Comparison of ENCODE assay signal across 1 cellular context in genomic region chr1:1027723-1028266, GRCh38.
A peak's percentile ranks its signal among the peaks of the same experiment; 100 is the strongest.
TF ChIP-seq lines count a peak whose summit lies in the region.

No MANE protein-coding gene starts in this region.

TF ChIP-seq in HepG2, 621 proteins besides CTCF, POLR2A, EP300 and RAD21:
- TF ChIP-seq RBFOX2 (IDR thresholded peaks at IDR 0.05; ENCODE audit: low read depth, low read length) (peak; percentile 38), ZBTB38 (CRISPR knock-in tag; IDR thresholded peaks at IDR 0.05) (no peak), SNAPC2 (CRISPR knock-in tag; IDR thresholded peaks at IDR 0.05) (no peak), SIN3B (IDR thresholded peaks at IDR 0.05; ENCODE audit: low read length) (no peak), ZNF44 (CRISPR knock-in tag; IDR thresholded peaks at IDR 0.05) (no peak), ATF4 (CRISPR knock-in tag; IDR thresholded peaks at IDR 0.05) (no peak), ZBTB40 (IDR thresholded peaks at IDR 0.05) (no peak), ZBTB40 (CRISPR knock-in tag; IDR thresholded peaks at IDR 0.05) (no peak), SRSF1 (optimal IDR thresholded peaks at IDR 0.05; ENCODE audit: low read depth, low read length) (no peak), ZNF609 (CRISPR knock-in tag; IDR thresholded peaks at IDR 0.05; ENCODE audit: borderline replicate concordance) (no peak), EED (CRISPR knock-in tag; IDR thresholded peaks at IDR 0.05) (no peak), ZBTB7A (CRISPR knock-in tag; IDR thresholded peaks at IDR 0.05) (no peak), AGO2 (optimal IDR thresholded peaks at IDR 0.05; ENCODE audit: low read depth, low read length) (peak; percentile 23), ATF5 (CRISPR knock-in tag; IDR thresholded peaks at IDR 0.05; ENCODE audit: low read depth) (no peak)
